22 cellular contexts compared by ENCODE assay signal in the genomic region with DNA sequence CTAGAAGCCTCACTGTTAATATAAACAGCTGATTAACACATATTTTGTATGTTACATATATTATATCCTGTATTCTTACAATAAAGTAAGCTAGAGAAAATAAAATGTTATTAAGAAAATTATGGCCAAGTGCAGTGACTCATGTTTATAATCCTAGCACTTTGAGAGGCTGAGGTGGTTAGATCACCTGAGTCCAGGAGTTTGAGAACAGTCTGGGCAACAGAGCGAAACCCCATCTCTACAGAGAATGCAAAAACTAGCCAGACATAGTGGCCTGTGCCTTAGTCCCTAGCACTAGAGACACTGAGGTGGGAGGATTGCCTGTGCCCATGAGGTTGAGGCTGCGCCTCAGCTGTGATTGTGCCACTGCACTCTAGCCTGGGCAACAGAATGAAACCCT.
A peak's percentile ranks its signal among the peaks of the same experiment; 100 is the strongest.
DNase-seq lines count a peak whose midpoint lies in the region; ATAC-seq, FAIRE-seq and TF ChIP-seq lines count a peak whose summit lies in the region.
"Had no signal": no experiment of that assay in that cellular context is flagged by ENCODE, and none has a peak within 500 bp of the region (broad histone marks: within the 10 kb centered on the region; RNA-seq: fewer than 3 reads in every experiment).

No MANE protein-coding gene starts in this region.

- H3K4me1 ChIP-seq in OCI-LY7 (ENCODE audit: insufficient read depth, low read length, poor library complexity, severe bottlenecking) (peaks cover 31% of the 10 kb centered on the region), H1 (replicated peaks in 1 of 4; ENCODE audit: control insufficient read depth in 3 of 4, insufficient read depth in 4 of 4, low read length in 3 of 4) (peaks cover 0 to 10% (median 5%) of the 10 kb centered on the region in 4 experiments; a peak in 6 of 7 replicates), upper lobe of right lung (peaks cover 14% of the 10 kb centered on the region), MM.1S (ENCODE audit: low read length) (no peaks in the 10 kb centered on the region; the same call in 1 of the 2 replicates)

- no peaks in the 10 kb centered on the region for H3F3A ChIP-seq in MM.1S (ENCODE audit: insufficient read depth, low read length)

- ATAC-seq in activated T-cell treated with anti-CD3 and anti-CD28 coated beads, Interleukin-2, amount 50 U/mL, for 72 hours (replicated peaks in 1 of 2): no peak
- ATAC-seq in activated T-cell treated with anti-CD3 and anti-CD28 coated beads, Interleukin-2, amount 50 U/mL, for 4 hours: no peak
- ATAC-seq in stimulated activated naive B cell treated with anti-CD40 and anti-IgM and Interleukin-4, amounts not matched to agents 10 μg/mL and 1 μg/mL and 100 μg/mL, for 72 hours (replicated peaks): no peak
- ATAC-seq in upper lobe of right lung: no peak
- ATAC-seq: gastroesophageal sphincter had no signal

- H3K36me3 Mint-ChIP-seq in activated T-cell treated with anti-CD3 and anti-CD28 coated beads, Interleukin-2, amount 50 U/mL, for 72 hours (ENCODE audit: insufficient read depth in 2 of 2): peaks cover 1 to 35% of the 10 kb centered on the region in 2 donors
- peaks cover 31% of the 10 kb centered on the region for H3K36me3 Mint-ChIP-seq in activated T-cell treated with anti-CD3 and anti-CD28 coated beads, Interleukin-2, amount 50 U/mL, for 4 hours (ENCODE audit: insufficient read depth)
- peaks cover 39 to 51% of the 10 kb centered on the region in 2 donors for H3K36me3 Mint-ChIP-seq in stimulated activated naive B cell treated with anti-CD40 and anti-IgM and Interleukin-4, amounts not matched to agents 10 μg/mL and 1 μg/mL and 100 μg/mL, for 72 hours

- TF ChIP-seq CTCF in OCI-LY7 (conservative IDR thresholded peaks at IDR 0.05; ENCODE audit: low read length): no peak
- no peak for TF ChIP-seq CTCF in H1 (IDR thresholded peaks at IDR 0.05; ENCODE audit: control extremely low read depth in 1 of 3, insufficient read depth in 1 of 3, low read depth in 1 of 3, low read length in 3 of 3)
- no peak for TF ChIP-seq CTCF in upper lobe of right lung (IDR thresholded peaks at IDR 0.05)
- TF ChIP-seq CTCF in MM.1S (IDR thresholded peaks at IDR 0.05; ENCODE audit: low read length): no peak

- H2BK120ac ChIP-seq in H1 (replicated peaks; ENCODE audit: low read depth, low read length): no peak overlapping the region

- H3K9me2 ChIP-seq in OCI-LY7 (ENCODE audit: insufficient read depth, low read length) (no peaks in the 10 kb centered on the region), MM.1S (replicated peaks; ENCODE audit: insufficient read depth, low read length) (no peaks in the 10 kb centered on the region)

- H4K8ac ChIP-seq in H1 (ENCODE audit: extremely low read depth, insufficient read depth, low read length): no peak overlapping the region

- H3K4me1 Mint-ChIP-seq in activated T-cell treated with anti-CD3 and anti-CD28 coated beads, Interleukin-2, amount 50 U/mL, for 72 hours (ENCODE audit: low read depth): peaks cover 42% of the 10 kb centered on the region
- peaks cover 38% of the 10 kb centered on the region for H3K4me1 Mint-ChIP-seq in activated T-cell treated with anti-CD3 and anti-CD28 coated beads, Interleukin-2, amount 50 U/mL, for 4 hours (ENCODE audit: low read depth)
- peaks cover 41 to 74% of the 10 kb centered on the region in 2 donors for H3K4me1 Mint-ChIP-seq in stimulated activated naive B cell treated with anti-CD40 and anti-IgM and Interleukin-4, amounts not matched to agents 10 μg/mL and 1 μg/mL and 100 μg/mL, for 72 hours

- no peak for DNase-seq in activated T-cell treated with anti-CD3 and anti-CD28 coated beads, Interleukin-2, amount 50 U/mL, for 72 hours
- DNase-seq in activated T-cell treated with anti-CD3 and anti-CD28 coated beads, Interleukin-2, amount 50 U/mL, for 4 hours: no peak
- DNase-seq in OCI-LY7 (ENCODE audit: low spot score) (no peak), H1 (ENCODE audit: low read depth in 1 of 2, low spot score in 2 of 2) (no peak), DMS53 (lab: John Stamatoyannopoulos, UW) (no peak), upper lobe of right lung (no peak), MM.1S (no peak)
- no peak for DNase-seq in stimulated activated naive B cell treated with anti-CD40 and anti-IgM and Interleukin-4, amounts not matched to agents 10 μg/mL and 1 μg/mL and 100 μg/mL, for 72 hours
- DNase-seq: activated gamma-delta T cell; effector CD4-positive, alpha-beta T cell; NCI-H1436 treated with DMSO at 0.1 percent for 48 hours; NCI-H524 treated with DMSO at 0.1 percent for 48 hours; occipital lobe; sigmoid colon; stimulated activated naive CD4-positive, alpha-beta T cell treated with Interleukin-2 at 50 U/mL for 16 hours; WERI-Rb-1 had no signal

- POLR2A ChIA-PET in OCI-LY7 (lab: Charles Lee): interaction anchor here (0.7 to 1.7 kb wide), 3 partner anchors 11 to 23 kb away, joined by 3 to 6 read pairs (median 6); no protein-coding TSS in a partner anchor
- POLR2A ChIA-PET in H1 (lab: Charles Lee; ENCODE audit: partially characterized antibody): no interaction called here

- H2AFZ ChIP-seq in OCI-LY7 (ENCODE audit: low read length) (no peak overlapping the region), H1 (ENCODE audit: low read length) (no peak overlapping the region), MM.1S (ENCODE audit: low read length) (no peak overlapping the region)

- no peak overlapping the region for H2BK5ac ChIP-seq in H1 (ENCODE audit: low read depth, low read length)

- no peak for TF ChIP-seq RAD21 in H1 (IDR thresholded peaks at IDR 0.05 in 1 of 2, conservative IDR thresholded peaks at IDR 0.05 in 1 of 2; ENCODE audit: low read depth in 2 of 2, low read length in 2 of 2)

- H2AK5ac ChIP-seq in H1 (ENCODE audit: low read depth, low read length): 0 out of 2 replicates have a peak overlapping the region, but pooled peaks have one; percentile 4

- H3K79me2 ChIP-seq in OCI-LY7 (ENCODE audit: insufficient read depth, low read depth, low read length) (peaks cover 97% of the 10 kb centered on the region), H1 (ENCODE audit: control insufficient read depth in 1 of 2, insufficient read depth in 2 of 2, low read length in 2 of 2) (peaks cover 0 to 49% of the 10 kb centered on the region in 2 experiments; a peak in 3 of 4 replicates), MM.1S (ENCODE audit: low read length) (peaks cover 93% of the 10 kb centered on the region)

- H3K18ac ChIP-seq in H1 (ENCODE audit: extremely low read depth, low read length): no peak overlapping the region

- H3K27ac ChIP-seq in OCI-LY7 (ENCODE audit: low read depth, low read length, poor library complexity, severe bottlenecking): peak overlapping the region; percentile 21
- no peak overlapping the region for H3K27ac ChIP-seq in H1 (ENCODE audit: low read depth, low read length)
- H3K27ac ChIP-seq in upper lobe of right lung: no peak overlapping the region
- no peak overlapping the region for H3K27ac ChIP-seq in MM.1S (ENCODE audit: low read length)
- H3K27ac ChIP-seq: ascending aorta, esophagus muscularis mucosa, gastroesophageal sphincter, sigmoid colon, WERI-Rb-1 had no signal

- 96% methylated on average over 2 of the region's 2 CpGs; no CpG with 5 or more reads in 1 of the 2 experiments for WGBS in H1 (ENCODE audit: extremely low coverage in 1 of 2, insufficient coverage in 1 of 2, insufficient read length in 1 of 2, insufficient replicate concordance in 2 of 2, low coverage in 1 of 2, low lambda C conversion rate in 2 of 2, missing lambda C conversion rate in 1 of 2), 2 experiments

- no peak overlapping the region for H3K56ac ChIP-seq in H1 (replicated peaks; ENCODE audit: insufficient read length, low read depth, low read length)

- intact Hi-C loops in OCI-LY7 (cut with micrococcal nuclease; ENCODE audit: unreplicated experiment): no loop called here
- intact Hi-C loops in upper lobe of right lung (cut with DNase I): no loop called here

- no peak overlapping the region for H2BK15ac ChIP-seq in H1 (ENCODE audit: low read length)

- H3K4me3 ChIP-seq in OCI-LY7 (ENCODE audit: low read depth, low read length, poor library complexity, severe bottlenecking) (no peak overlapping the region), H1 (ENCODE audit: extremely low read depth in 1 of 4, insufficient read depth in 2 of 4, low read depth in 3 of 4, low read length in 4 of 4) (no peak overlapping the region), upper lobe of right lung (no peak overlapping the region), MM.1S (ENCODE audit: low read length) (no peak overlapping the region)
- H3K4me3 ChIP-seq: ascending aorta, esophagus muscularis mucosa, gastroesophageal sphincter, sigmoid colon had no signal

- H3K27ac Mint-ChIP-seq in activated T-cell treated with anti-CD3 and anti-CD28 coated beads, Interleukin-2, amount 50 U/mL, for 72 hours: peak overlapping the region; percentile 66
- peak overlapping the region; percentile 90 for H3K27ac Mint-ChIP-seq in stimulated activated naive B cell treated with anti-CD40 and anti-IgM and Interleukin-4, amounts not matched to agents 10 μg/mL and 1 μg/mL and 100 μg/mL, for 72 hours
- H3K27ac Mint-ChIP-seq: T-helper 1 cell treated with Interleukin-12 subunit alpha and Interleukin-12 subunit beta and Interleukin-4 antibody, amounts not matched to agents 30 μg/mL and 1 μg/mL, for 36 hours had no signal

- CTCF ChIA-PET in OCI-LY7 (lab: Charles Lee; ENCODE audit: unreplicated experiment): no interaction called here
- CTCF ChIA-PET in H1 (lab: Charles Lee; ENCODE audit: partially characterized antibody): interaction anchor here (1.1 kb wide), 1 partner anchor 15 kb away, joined by 5 read pairs; no protein-coding TSS in a partner anchor

- H3K14ac ChIP-seq in H1 (ENCODE audit: insufficient read length): no peak overlapping the region

- H2BK20ac ChIP-seq in H1 (ENCODE audit: low read length): no peak overlapping the region

- no TSS peak for BruUV-seq in OCI-LY7 (replicated peaks; lab: Mats Ljungman, UMichigan)

- H3K27me3 Mint-ChIP-seq in activated T-cell treated with anti-CD3 and anti-CD28 coated beads, Interleukin-2, amount 50 U/mL, for 72 hours (ENCODE audit: low read depth): no peaks in the 10 kb centered on the region
- H3K27me3 Mint-ChIP-seq in activated T-cell treated with anti-CD3 and anti-CD28 coated beads, Interleukin-2, amount 50 U/mL, for 4 hours (ENCODE audit: low read depth): no peaks in the 10 kb centered on the region
- no peaks in the 10 kb centered on the region for H3K27me3 Mint-ChIP-seq in stimulated activated naive B cell treated with anti-CD40 and anti-IgM and Interleukin-4, amounts not matched to agents 10 μg/mL and 1 μg/mL and 100 μg/mL, for 72 hours

- H3K79me1 ChIP-seq in H1 (ENCODE audit: low read depth, low read length): no peaks in the 10 kb centered on the region; the same call in 1 of the 2 replicates

- no peak overlapping the region for H3K23ac ChIP-seq in H1 (ENCODE audit: insufficient read length)

- no peak overlapping the region for H2BK12ac ChIP-seq in H1 (ENCODE audit: low read depth, low read length)

- TF ChIP-seq POLR2A in H1 (IDR thresholded peaks at IDR 0.05; ENCODE audit: control extremely low read depth in 1 of 2, low read depth in 2 of 2, low read length in 2 of 2): no peak

- peaks cover 85% of the 10 kb centered on the region for H3K36me3 ChIP-seq in OCI-LY7 (ENCODE audit: insufficient read depth, low read length)
- peaks cover 0 to 6% (median 0%) of the 10 kb centered on the region in 4 experiments; a peak in 2 of 8 replicates for H3K36me3 ChIP-seq in H1 (ENCODE audit: control insufficient read depth in 2 of 4, insufficient read depth in 4 of 4, low read length in 3 of 4)
- peaks cover 18% of the 10 kb centered on the region for H3K36me3 ChIP-seq in upper lobe of right lung
- H3K36me3 ChIP-seq in MM.1S (replicated peaks; ENCODE audit: insufficient read depth, low read length): no peaks in the 10 kb centered on the region
- H3K36me3 ChIP-seq: ascending aorta, gastroesophageal sphincter, sigmoid colon, WERI-Rb-1 had no signal

- no peak overlapping the region for H3K4me3 Mint-ChIP-seq in activated T-cell treated with anti-CD3 and anti-CD28 coated beads, Interleukin-2, amount 50 U/mL, for 72 hours
- no peak overlapping the region for H3K4me3 Mint-ChIP-seq in activated T-cell treated with anti-CD3 and anti-CD28 coated beads, Interleukin-2, amount 50 U/mL, for 4 hours
- H3K4me3 Mint-ChIP-seq in stimulated activated naive B cell treated with anti-CD40 and anti-IgM and Interleukin-4, amounts not matched to agents 10 μg/mL and 1 μg/mL and 100 μg/mL, for 72 hours: peak overlapping the region; percentile 20 to 58
- H3K4me3 Mint-ChIP-seq: CD14-positive monocyte; T-helper 1 cell treated with Interleukin-12 subunit alpha and Interleukin-12 subunit beta and Interleukin-4 antibody, amounts not matched to agents 30 μg/mL and 1 μg/mL, for 36 hours had no signal

- H3K9ac ChIP-seq in H1 (replicated peaks in 1 of 4; ENCODE audit: extremely low read depth in 1 of 4, low read depth in 3 of 4, low read length in 3 of 4): no peak overlapping the region
- no peak overlapping the region for H3K9ac ChIP-seq in MM.1S (ENCODE audit: low read length)

- no peaks in the 10 kb centered on the region for H3K9me3 Mint-ChIP-seq in activated T-cell treated with anti-CD3 and anti-CD28 coated beads, Interleukin-2, amount 50 U/mL, for 72 hours
- H3K9me3 Mint-ChIP-seq in activated T-cell treated with anti-CD3 and anti-CD28 coated beads, Interleukin-2, amount 50 U/mL, for 4 hours: no peaks in the 10 kb centered on the region
- H3K9me3 Mint-ChIP-seq in stimulated activated naive B cell treated with anti-CD40 and anti-IgM and Interleukin-4, amounts not matched to agents 10 μg/mL and 1 μg/mL and 100 μg/mL, for 72 hours: no peaks in the 10 kb centered on the region
- H3K9me3 Mint-ChIP-seq: CD14-positive monocyte; T-helper 1 cell treated with Interleukin-12 subunit alpha and Interleukin-12 subunit beta and Interleukin-4 antibody, amounts not matched to agents 30 μg/mL and 1 μg/mL, for 36 hours had no signal

- peaks cover 0 to 1% (median 0%) of the 10 kb centered on the region in 4 experiments; a peak in 1 of 7 replicates for H3K27me3 ChIP-seq in H1 (replicated peaks in 1 of 4; ENCODE audit: control insufficient read depth in 3 of 4, extremely low read depth in 1 of 4, insufficient read depth in 3 of 4, low read length in 3 of 4)
- H3K27me3 ChIP-seq in upper lobe of right lung: no peaks in the 10 kb centered on the region
- no peaks in the 10 kb centered on the region for H3K27me3 ChIP-seq in MM.1S (replicated peaks; ENCODE audit: insufficient read depth, low read length)
- H3K27me3 ChIP-seq: ascending aorta, esophagus muscularis mucosa, gastroesophageal sphincter, sigmoid colon had no signal

- no peak for FAIRE-seq in H1 (lab: Jason Lieb, UNC)
- FAIRE-seq: H54 had no signal

- no peak overlapping the region for H3K4ac ChIP-seq in H1 (replicated peaks; ENCODE audit: insufficient read length, low read depth, low read length)

- TF ChIP-seq EP300 in H1 (IDR thresholded peaks at IDR 0.05; ENCODE audit: borderline replicate concordance in 1 of 2, low read depth in 2 of 2, low read length in 2 of 2): no peak

- H4K20me1 ChIP-seq in OCI-LY7 (ENCODE audit: insufficient read depth, low read length) (no peaks in the 10 kb centered on the region), H1 (replicated peaks in 1 of 2; ENCODE audit: control insufficient read depth in 1 of 2, insufficient read depth in 2 of 2, low read length in 2 of 2) (peaks cover 0 to 2% of the 10 kb centered on the region in 2 experiments), MM.1S (ENCODE audit: insufficient read depth, low read length) (no peaks in the 10 kb centered on the region; the same call in 1 of the 2 replicates)

- no peak overlapping the region for H3K4me2 ChIP-seq in OCI-LY7 (ENCODE audit: low read length)
- no peak overlapping the region for H3K4me2 ChIP-seq in H1 (ENCODE audit: insufficient read depth in 1 of 2, low read depth in 2 of 2, low read length in 2 of 2)
- H3K4me2 ChIP-seq in MM.1S (ENCODE audit: low read depth, low read length): no peak overlapping the region

- no peak overlapping the region for H4K5ac ChIP-seq in H1 (ENCODE audit: insufficient read length, low read depth, low read length)

- no peak overlapping the region for H4K91ac ChIP-seq in H1 (replicated peaks; ENCODE audit: insufficient read length, low read length)

- H3K9me3 ChIP-seq in OCI-LY7 (ENCODE audit: low read length) (no peaks in the 10 kb centered on the region), H1 (ENCODE audit: insufficient read depth in 2 of 2, low read depth in 1 of 2, low read length in 1 of 2) (no peaks in the 10 kb centered on the region), upper lobe of right lung (no peaks in the 10 kb centered on the region), MM.1S (replicated peaks; ENCODE audit: insufficient read depth, low read length) (no peaks in the 10 kb centered on the region)
- H3K9me3 ChIP-seq: ascending aorta, esophagus muscularis mucosa, gastroesophageal sphincter, sigmoid colon had no signal

- H3K23me2 ChIP-seq in H1 (ENCODE audit: low read depth, low read length): no peaks in the 10 kb centered on the region

Comparison
In these comparisons a context has a peak if more than half of its experiments do, and no peak if none do; other contexts are left out.
1. H3K4me3 Mint-ChIP-seq: peak in stimulated activated naive B cell treated with anti-CD40 and anti-IgM and Interleukin-4, amounts not matched to agents 10 μg/mL and 1 μg/mL and 100 μg/mL, for 72 hours (2 of 2); none in activated T-cell treated with anti-CD3 and anti-CD28 coated beads, Interleukin-2, amount 50 U/mL, for 72 hours (0 of 2) and activated T-cell treated with anti-CD3 and anti-CD28 coated beads, Interleukin-2, amount 50 U/mL, for 4 hours (single experiment).